1 cellular context compared by ENCODE assay signal in the genomic region with DNA sequence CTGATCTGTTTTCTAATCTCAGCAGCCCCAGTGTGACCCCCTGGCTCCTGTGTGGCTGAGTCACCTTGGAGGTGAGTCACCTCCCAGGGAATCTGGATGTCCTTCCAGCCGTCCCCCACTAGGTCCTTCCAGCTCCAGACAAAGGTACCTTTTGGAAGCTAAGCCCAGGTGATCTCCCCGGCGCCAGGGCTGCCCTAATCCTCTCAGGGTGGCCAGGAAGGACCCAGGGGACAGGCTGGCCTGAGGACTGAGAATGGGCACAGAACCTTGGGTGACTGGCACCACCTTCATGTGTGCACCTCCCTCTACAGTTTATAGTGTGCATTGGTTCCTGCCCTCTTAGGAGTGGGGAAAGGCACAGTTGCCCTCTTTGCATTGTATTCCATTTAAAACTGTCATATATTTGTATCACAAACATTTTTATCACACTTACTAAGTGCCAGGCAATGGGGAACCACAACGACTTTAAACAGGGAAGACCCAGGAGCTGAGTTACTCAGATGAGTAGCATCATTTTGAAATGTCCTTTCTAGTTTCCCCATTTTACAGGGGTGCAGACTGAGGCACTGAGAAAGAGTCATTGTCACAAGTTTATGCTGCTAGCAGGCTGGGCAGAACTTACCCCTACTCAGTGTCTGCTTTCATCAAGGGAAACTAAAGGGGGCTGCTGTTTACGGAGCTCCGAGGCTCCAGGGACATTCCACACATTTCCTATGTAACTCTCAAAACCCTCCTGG.
TF ChIP-seq lines count a peak whose summit lies in the region.

No MANE protein-coding gene starts in this region.

TF ChIP-seq in HepG2, 621 proteins besides CTCF, POLR2A, EP300 and RAD21 (continued from another document):
- TF ChIP-seq, protein P1, sequence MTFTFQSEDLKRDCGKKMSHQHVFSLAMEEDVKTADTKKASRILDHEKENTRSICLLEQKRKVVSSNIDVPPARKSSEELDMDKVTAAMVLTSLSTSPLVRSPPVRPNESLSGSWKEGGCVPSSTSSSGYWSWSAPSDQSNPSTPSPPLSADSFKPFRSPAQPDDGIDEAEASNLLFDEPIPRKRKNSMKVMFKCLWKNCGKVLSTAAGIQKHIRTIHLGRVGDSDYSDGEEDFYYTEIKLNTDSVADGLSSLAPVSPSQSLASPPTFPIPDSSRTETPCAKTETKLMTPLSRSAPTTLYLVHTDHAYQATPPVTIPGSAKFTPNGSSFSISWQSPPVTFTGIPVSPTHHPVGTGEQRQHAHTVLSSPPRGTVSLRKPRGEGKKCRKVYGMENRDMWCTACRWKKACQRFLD (CRISPR knock-in tag; IDR thresholded peaks at IDR 0.05; ENCODE audit: borderline replicate concordance) = no peak
- TF ChIP-seq ATF7-NPFF (CRISPR knock-in tag; IDR thresholded peaks at IDR 0.05; ENCODE audit: low read depth) = no peak
